Comparison of ENCODE assay signal across 1 cellular context in genomic region chr3:25665646-25666136, GRCh38.
TF ChIP-seq lines count a peak whose summit lies in the region.

No MANE protein-coding gene starts in this region.

TF ChIP-seq in K562, 482 proteins besides CTCF, POLR2A, EP300 and RAD21 (continued from another document):
- no peak for TF ChIP-seq MGA (IDR thresholded peaks at IDR 0.05)
- 0 out of 2 replicates have a peak, but pooled peaks have one; percentile 26 for TF ChIP-seq ZNF644 (tag; IDR thresholded peaks at IDR 0.05; ENCODE audit: low read depth)
- TF ChIP-seq MNT (conservative IDR thresholded peaks at IDR 0.05) = no peak
- no peak for TF ChIP-seq ZNF239 (CRISPR knock-in tag; IDR thresholded peaks at IDR 0.05)
- TF ChIP-seq MLX (CRISPR knock-in tag; conservative IDR thresholded peaks at IDR 0.05) = no peak
- 0 out of 4 replicates have a peak, but pooled peaks of 1 of the 2 experiments have one; percentile 15 for TF ChIP-seq TEAD1 (CRISPR knock-in tag; IDR thresholded peaks at IDR 0.05)
- no peak for TF ChIP-seq TAF15 (IDR thresholded peaks at IDR 0.05; ENCODE audit: low read depth, low read length)
- TF ChIP-seq SMAD2 (IDR thresholded peaks at IDR 0.05; ENCODE audit: low read depth, low read length) = no peak
- TF ChIP-seq NUFIP1 (IDR thresholded peaks at IDR 0.05; ENCODE audit: partially characterized antibody) = no peak
- TF ChIP-seq PHB2 (IDR thresholded peaks at IDR 0.05; ENCODE audit: low read depth) = no peak
- no peak for TF ChIP-seq CHD4 (IDR thresholded peaks at IDR 0.05; ENCODE audit: insufficient read depth, insufficient replicate concordance, low read depth, low read length, poor library complexity, severe bottlenecking)
- TF ChIP-seq ELF1 (tag; IDR thresholded peaks at IDR 0.05) = peak; percentile 14
- TF ChIP-seq ZEB2 (IDR thresholded peaks at IDR 0.05) = no peak
- TF ChIP-seq BCLAF1 (IDR thresholded peaks at IDR 0.05; ENCODE audit: borderline replicate concordance in 1 of 2, control insufficient read depth in 1 of 2, low read depth in 2 of 2, low read length in 1 of 2) = no peak
- no peak for TF ChIP-seq DPF2 (IDR thresholded peaks at IDR 0.05)
- no peak for TF ChIP-seq HNRNPL (IDR thresholded peaks at IDR 0.05; ENCODE audit: low read depth, low read length)
- TF ChIP-seq TEAD2 (tag; IDR thresholded peaks at IDR 0.05) = no peak
- no peak for TF ChIP-seq FOXK1 (CRISPR knock-in tag; IDR thresholded peaks at IDR 0.05; ENCODE audit: borderline replicate concordance)
- no peak for TF ChIP-seq ZBTB34 (CRISPR knock-in tag; IDR thresholded peaks at IDR 0.05)
- no peak for TF ChIP-seq GABPB1 (CRISPR knock-in tag; IDR thresholded peaks at IDR 0.05)
- no peak for TF ChIP-seq HDAC2 (IDR thresholded peaks at IDR 0.05)
- TF ChIP-seq EHMT2 (IDR thresholded peaks at IDR 0.05) = no peak
- 0 out of 4 replicates have a peak, but pooled peaks of 1 of the 2 experiments have one; percentile 24 for TF ChIP-seq FOXA3 (CRISPR knock-in tag; conservative IDR thresholded peaks at IDR 0.05 in 1 of 2, IDR thresholded peaks at IDR 0.05 in 1 of 2)
